In genomic region chr2:74177697-74178096, GRCh38 we compare ENCODE assay signal across 8 cellular contexts. TPM values are rescaled to one million over a fixed set of nuclear protein-coding genes. Genes with fewer than 3 reads are reported as not detected.
A peak's percentile ranks its signal among the peaks of the same experiment; 100 is the strongest.
DNase-seq lines count a peak whose midpoint lies in the region; ATAC-seq and TF ChIP-seq lines count a peak whose summit lies in the region.

No MANE protein-coding gene starts in this region.

- RAD21 ChIA-PET in HCT116 (lab: Charles Lee; ENCODE audit: low non-redundant PET in 1 of 2, low total read pairs in 2 of 2, uncharacterized antibody in 2 of 2, unreplicated experiment in 2 of 2): interaction anchor here in 1 of 2 experiments (0.7 kb wide), 1 partner anchor 30 kb away, joined by 3 read pairs; no protein-coding TSS in a partner anchor

- peaks cover 15% of the 10 kb centered on the region for H3K9me3 Mint-ChIP-seq in WTC11
- H3K9me3 Mint-ChIP-seq in glutamatergic neuron (ENCODE audit: unreplicated experiment): peaks cover 7% of the 10 kb centered on the region

- H3K27me3 Mint-ChIP-seq in WTC11 (ENCODE audit: low read depth): no peaks in the 10 kb centered on the region
- H3K27me3 Mint-ChIP-seq in glutamatergic neuron (ENCODE audit: unreplicated experiment): peaks cover 11% of the 10 kb centered on the region

- H3K27me3 ChIP-seq in HCT116 (ENCODE audit: insufficient read depth, low read length) (no peaks in the 10 kb centered on the region), skeletal muscle tissue (ENCODE audit: control insufficient read depth in 3 of 3, insufficient read depth in 3 of 3, low read length in 3 of 3) (no peaks in the 10 kb centered on the region)

- POLR2A ChIA-PET in HCT116 (lab: Charles Lee) (interaction anchor here (1.3 kb wide), 1 partner anchor 8 kb away, joined by 4 read pairs; no protein-coding TSS in a partner anchor), WTC11 (lab: Charles Lee) (interaction anchor here (0.9 to 2.8 kb wide), 9 partner anchors 10 to 176 kb away, joined by 3 to 41 read pairs (median 8); partner anchors contain the start of gene MTHFD2)

- intact Hi-C loops in HCT116 (cut with micrococcal nuclease): no loop called here

- TF ChIP-seq CTCF in HCT116 (IDR thresholded peaks at IDR 0.05 in 2 of 3, conservative IDR thresholded peaks at IDR 0.05 in 1 of 3; ENCODE audit: borderline replicate concordance in 1 of 3, insufficient read depth in 1 of 3, low read depth in 2 of 3, low read length in 2 of 3): no peak
- no peak for TF ChIP-seq CTCF in WTC11 (IDR thresholded peaks at IDR 0.05)
- no peak for TF ChIP-seq CTCF in glutamatergic neuron (IDR thresholded peaks at IDR 0.05; ENCODE audit: partially characterized antibody, unreplicated experiment)

- H3K79me2 ChIP-seq in HCT116 (ENCODE audit: insufficient read depth, low read length): peaks cover 57% of the 10 kb centered on the region

- CTCF ChIA-PET in HCT116 (lab: Charles Lee): interaction anchor here (1.3 kb wide), 1 partner anchor 26 kb away, joined by 8 read pairs; no protein-coding TSS in a partner anchor
- CTCF ChIA-PET in WTC11 (lab: Charles Lee): interaction anchor here (1.0 to 1.8 kb wide), 11 partner anchors 11 to 351 kb away, joined by 3 to 15 read pairs (median 5); partner anchors contain the start of genes DQX1 and MTHFD2

- BruUV-seq in HCT116 (replicated peaks; lab: Mats Ljungman, UMichigan): no TSS peak

- H3K4me1 Mint-ChIP-seq in WTC11: peaks cover 14% of the 10 kb centered on the region
- H3K4me1 Mint-ChIP-seq in glutamatergic neuron (ENCODE audit: low read depth, unreplicated experiment): peaks cover 15% of the 10 kb centered on the region

- peaks cover 8 to 17% of the 10 kb centered on the region in 2 experiments; a peak in 3 of 4 replicates for H3K4me1 ChIP-seq in HCT116 (ENCODE audit: control insufficient read depth in 1 of 2, insufficient read depth in 2 of 2, low read length in 2 of 2)
- peaks cover 3 to 17% (median 9%) of the 10 kb centered on the region in 3 donors for H3K4me1 ChIP-seq in skeletal muscle tissue (ENCODE audit: control insufficient read depth in 3 of 3, insufficient read depth in 3 of 3, low read length in 3 of 3)

- H3K27ac ChIP-seq in HCT116 (ENCODE audit: low read depth, low read length): peak overlapping the region; percentile 95
- peak overlapping the region; percentile 91 for H3K27ac ChIP-seq in skeletal muscle tissue (ENCODE audit: low read depth, low read length)

- H3K4me3 ChIP-seq in HCT116 (replicated peaks in 1 of 2; ENCODE audit: low read depth in 1 of 2, low read length in 2 of 2) (peak overlapping the region; percentile 79 to 91), skeletal muscle tissue (ENCODE audit: low read length in 3 of 3) (peak overlapping the region; percentile 76 to 82 (median 82))

- H3K4me2 ChIP-seq in HCT116 (ENCODE audit: low read length): peak overlapping the region; percentile 82

- no peak for DNase-seq in HCT116 (ENCODE audit: low read depth, low spot score)
- DNase-seq in WTC11 (ENCODE audit: low spot score): no peak
- DNase-seq in glutamatergic neuron: no peak
- DNase-seq in activated CD4-positive, CD25-positive, alpha-beta regulatory T cell (lab: John Stamatoyannopoulos, UW): no peak
- DNase-seq in hepatic stellate cell (ENCODE audit: low spot score): no peak
- DNase-seq in NCI-H226: no peak
- DNase-seq in DMS153 treated with DMSO at 0.1 percent for 48 hours (lab: John Stamatoyannopoulos, UW; ENCODE audit: unreplicated experiment): no peak

- no peak for TF ChIP-seq POLR2A in HCT116 (IDR thresholded peaks at IDR 0.05; ENCODE audit: borderline replicate concordance, extremely low read depth, insufficient read depth, insufficient read length)

- H3K4me3 Mint-ChIP-seq in WTC11 (peak overlapping the region; percentile 86), glutamatergic neuron (ENCODE audit: unreplicated experiment) (peak overlapping the region; percentile 93)

- peaks cover 4% of the 10 kb centered on the region; the same call in 1 of the 2 replicates for H4K20me1 ChIP-seq in HCT116 (ENCODE audit: insufficient read depth)

- H3K36me3 Mint-ChIP-seq in WTC11: peaks cover 25% of the 10 kb centered on the region
- H3K36me3 Mint-ChIP-seq in glutamatergic neuron (ENCODE audit: unreplicated experiment): peaks cover 17% of the 10 kb centered on the region

- H3K36me3 ChIP-seq in HCT116 (ENCODE audit: control insufficient read depth in 1 of 2, insufficient read depth in 2 of 2, low read length in 2 of 2) (peaks cover 0 to under 1% of the 10 kb centered on the region in 2 experiments; a peak in 1 of 4 replicates), skeletal muscle tissue (ENCODE audit: control insufficient read depth in 3 of 3, insufficient read depth in 3 of 3, low read length in 3 of 3) (no peaks in the 10 kb centered on the region)

- no peaks in the 10 kb centered on the region for H3K9me2 ChIP-seq in HCT116 (ENCODE audit: insufficient read depth)

- peak overlapping the region; percentile 90 for H3K9ac ChIP-seq in HCT116 (ENCODE audit: low read length)
- H3K9ac ChIP-seq in skeletal muscle tissue (ENCODE audit: low read depth in 1 of 3, low read length in 3 of 3): peak overlapping the region; percentile 78 to 88 (median 87)

- H3K9me3 ChIP-seq in HCT116 (ENCODE audit: control insufficient read depth in 1 of 2, insufficient read depth in 1 of 2, low read depth in 1 of 2, low read length in 2 of 2) (no peaks in the 10 kb centered on the region), skeletal muscle tissue (ENCODE audit: control insufficient read depth in 3 of 3, low read length in 3 of 3) (peaks cover 0 to 2% (median 0%) of the 10 kb centered on the region in 3 donors)

- no peak for TF ChIP-seq RAD21 in HCT116 (IDR thresholded peaks at IDR 0.05; ENCODE audit: low read depth)

- ATAC-seq in HCT116: no peak
- ATAC-seq in WTC11: no peak

- H3K27ac Mint-ChIP-seq in WTC11 (peak overlapping the region; percentile 94), glutamatergic neuron (ENCODE audit: unreplicated experiment) (peak overlapping the region; percentile 90)

- no peak overlapping the region for H2AFZ ChIP-seq in HCT116 (ENCODE audit: low read depth, low read length, poor library complexity, severe bottlenecking)

TF ChIP-seq in HCT116, 20 proteins besides CTCF, POLR2A, EP300 and RAD21:
- TF ChIP-seq POLR2AphosphoS5 (IDR thresholded peaks at IDR 0.05; ENCODE audit: low read depth, low read length) (no peak), YY1 (IDR thresholded peaks at IDR 0.05; ENCODE audit: extremely low read depth, insufficient replicate concordance, low read depth, low read length) (no peak), FOSL1 (IDR thresholded peaks at IDR 0.05; ENCODE audit: low read depth) (no peak)

TF ChIP-seq in WTC11, 78 proteins besides CTCF, POLR2A, EP300 and RAD21 (continues in another document):
- TF ChIP-seq NR1H2 (CRISPR knock-in tag; IDR thresholded peaks at IDR 0.05) (no peak), ATF2 (CRISPR knock-in tag; IDR thresholded peaks at IDR 0.05; ENCODE audit: borderline replicate concordance, low read depth) (no peak), STAT6 (CRISPR knock-in tag; conservative IDR thresholded peaks at IDR 0.05; ENCODE audit: low read depth) (no peak), ZNF263 (CRISPR knock-in tag; IDR thresholded peaks at IDR 0.05; ENCODE audit: low read depth) (no peak)

RNA-seq across cellular contexts. Expression of gene MOB1A, which starts 1.0 kb away (rescaled TPM):
- total RNA-seq in HCT116 (2021; ENCODE audit: unreplicated experiment): 132 TPM
- 19.3 and 29.0 TPM in 2 replicates for polyA plus RNA-seq in HCT116 (2012)
- 84.9 to 92.6 TPM (median 88.2 TPM) in 3 replicates for total RNA-seq in WTC11 (2021)
- 60.5 TPM for total RNA-seq in glutamatergic neuron (ENCODE audit: unreplicated experiment)
- total RNA-seq in skeletal muscle tissue: 48.0 TPM

RNA-seq across cellular contexts. Expression of gene MTHFD2, which starts 20.7 kb away (rescaled TPM):
- 445 TPM for total RNA-seq in HCT116 (2021; ENCODE audit: unreplicated experiment)
- 397 and 466 TPM in 2 replicates for polyA plus RNA-seq in HCT116 (2012)
- total RNA-seq in WTC11 (2021): 192 to 251 TPM (median 193 TPM) in 3 replicates
- total RNA-seq in glutamatergic neuron (ENCODE audit: unreplicated experiment): 293 TPM
- total RNA-seq in skeletal muscle tissue: 28.2 TPM

RNA-seq across cellular contexts. Expression of gene BOLA3, which starts 30.0 kb away (rescaled TPM):
- total RNA-seq in HCT116 (2021; ENCODE audit: unreplicated experiment) (62.9 TPM), WTC11 (2021) (58.2 to 66.1 TPM (median 65.8 TPM) in 3 replicates), glutamatergic neuron (ENCODE audit: unreplicated experiment) (17.7 TPM), skeletal muscle tissue (15.7 TPM)
- 35.4 and 56.8 TPM in 2 replicates for polyA plus RNA-seq in HCT116 (2012)
